8 cellular contexts compared by ENCODE assay signal in the genomic region with DNA sequence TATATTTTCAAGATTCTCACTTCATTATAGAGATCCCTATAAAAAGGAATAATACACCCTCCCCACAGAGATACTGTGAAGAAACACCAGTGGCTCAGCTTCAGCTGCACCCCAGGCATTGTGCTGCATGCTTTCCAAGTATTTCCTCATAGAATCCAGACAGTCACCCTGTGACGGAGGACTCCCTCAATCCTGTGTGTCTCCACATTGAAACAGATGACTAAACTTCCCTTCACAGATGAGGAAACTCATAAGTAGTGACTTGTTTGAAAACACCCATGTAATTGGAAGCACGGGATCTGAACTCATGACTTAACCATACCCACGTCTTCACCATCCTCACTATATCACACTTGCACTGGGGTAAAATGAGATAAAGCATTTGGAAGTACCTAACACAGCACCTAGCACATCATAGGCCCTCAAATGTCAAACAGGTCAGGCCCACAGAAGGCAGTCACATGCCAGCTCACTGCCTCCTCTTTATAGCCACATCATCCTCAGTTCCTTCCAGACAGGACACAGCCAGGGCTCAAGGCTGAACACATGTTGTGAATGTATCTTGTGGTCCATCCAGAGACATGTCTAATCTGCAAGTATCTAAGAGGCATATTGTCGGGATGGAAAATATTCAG. TPM values are rescaled to one million over a fixed set of nuclear protein-coding genes. Genes with fewer than 3 reads are reported as not detected.
DNase-seq lines count a peak whose midpoint lies in the region; ATAC-seq and TF ChIP-seq lines count a peak whose summit lies in the region.

No MANE protein-coding gene starts in this region.

- peaks cover 24% of the 10 kb centered on the region for H3K36me3 Mint-ChIP-seq in brain

- peak overlapping the region in 4 of 5 experiments; percentile 8 to 90 (median 70) for H3K27ac Mint-ChIP-seq in brain

- peaks cover 3% of the 10 kb centered on the region for H3K27me3 Mint-ChIP-seq in brain

- H3K4me3 Mint-ChIP-seq in brain = no peak overlapping the region

- DNase-seq in HK-2 (ENCODE audit: unreplicated experiment) (peak; percentile 35), kidney tubule cell (ENCODE audit: low spot score) (peak; percentile 84), superior temporal gyrus (ENCODE audit: extremely low spot score) (peak; percentile 45), NCI-H345 treated with DMSO at 0.1 percent for 48 hours (lab: John Stamatoyannopoulos, UW; ENCODE audit: unreplicated experiment) (no peak)

- H3K4me1 Mint-ChIP-seq in brain = peaks cover 7% of the 10 kb centered on the region

- ATAC-seq in HG03460 (IDR thresholded peaks at IDR 0.05; ENCODE audit: unreplicated experiment) (no peak), HG03378 (IDR thresholded peaks at IDR 0.05; ENCODE audit: unreplicated experiment) (no peak), HG02759 (IDR thresholded peaks at IDR 0.05; ENCODE audit: unreplicated experiment) (no peak)

- no peaks in the 10 kb centered on the region for H3K9me3 Mint-ChIP-seq in brain

- TF ChIP-seq CTCF in brain (conservative IDR thresholded peaks at IDR 0.05) = no peak

RNA-seq across cellular contexts. Expression of a gene that starts 55.2 kb away (rescaled TPM):
- 10.4 TPM for polyA plus RNA-seq in brain (ENCODE audit: insufficient read depth, low read depth, low replicate concordance)
